8 cellular contexts compared by ENCODE assay signal in genomic region chr16:57801098-57801855, GRCh38. TPM values are rescaled to one million over a fixed set of nuclear protein-coding genes. Genes with fewer than 3 reads are reported as not detected.
DNase-seq lines count a peak whose midpoint lies in the region; ATAC-seq and TF ChIP-seq lines count a peak whose summit lies in the region.

No MANE protein-coding gene starts in this region.

- H3K9me3 Mint-ChIP-seq in naive thymus-derived CD8-positive, alpha-beta T cell: no peaks in the 10 kb centered on the region

- H3K4me1 Mint-ChIP-seq in naive thymus-derived CD8-positive, alpha-beta T cell: peaks cover 24 to 36% (median 33%) of the 10 kb centered on the region in 4 donors

- H3K9me2 ChIP-seq in MM.1S (replicated peaks; ENCODE audit: insufficient read depth, low read length): no peaks in the 10 kb centered on the region

- H3K36me3 ChIP-seq in MM.1S (replicated peaks; ENCODE audit: insufficient read depth, low read length) (no peaks in the 10 kb centered on the region), duodenal mucosa (ENCODE audit: control insufficient read depth in 1 of 2, insufficient read depth in 2 of 2, low read length in 2 of 2) (peaks cover 0 to 7% of the 10 kb centered on the region in 2 donors)

- no peaks in the 10 kb centered on the region for H4K20me1 ChIP-seq in MM.1S (ENCODE audit: insufficient read depth, low read length)

- H3K4me3 ChIP-seq in MM.1S (ENCODE audit: low read length) (no peak overlapping the region), duodenal mucosa (ENCODE audit: low read depth in 1 of 2, low read length in 2 of 2) (peak overlapping the region; percentile 50 to 68)

- POLR2A ChIA-PET in naive thymus-derived CD8-positive, alpha-beta T cell (lab: Charles Lee): interaction anchor here (1.4 kb wide), 1 partner anchor 10 kb away, joined by 3 read pairs; no protein-coding TSS in a partner anchor

- peaks cover 0 to 2% (median 2%) of the 10 kb centered on the region in 3 donors for H3K36me3 Mint-ChIP-seq in naive thymus-derived CD8-positive, alpha-beta T cell

- no peak overlapping the region for H3K27ac ChIP-seq in MM.1S (ENCODE audit: low read length)
- no peak overlapping the region for H3K27ac ChIP-seq in duodenal mucosa (ENCODE audit: low read depth, low read length)

- H3K27me3 Mint-ChIP-seq in naive thymus-derived CD8-positive, alpha-beta T cell: peaks cover 11 to 47% (median 22%) of the 10 kb centered on the region in 5 donors

- 0 out of 2 replicates have a peak overlapping the region, but pooled peaks have one; percentile 8 for H3K4me2 ChIP-seq in MM.1S (ENCODE audit: low read depth, low read length)

- no peaks in the 10 kb centered on the region for H3K27me3 ChIP-seq in MM.1S (replicated peaks; ENCODE audit: insufficient read depth, low read length)
- no peaks in the 10 kb centered on the region for H3K27me3 ChIP-seq in duodenal mucosa (ENCODE audit: control insufficient read depth in 1 of 2, insufficient read depth in 2 of 2, low read length in 2 of 2)

- H3K4me1 ChIP-seq in MM.1S (ENCODE audit: low read length): peaks cover 14% of the 10 kb centered on the region
- H3K4me1 ChIP-seq in duodenal mucosa (ENCODE audit: control insufficient read depth in 1 of 2, insufficient read depth in 2 of 2, low read length in 2 of 2): peaks cover 62 to 63% of the 10 kb centered on the region in 2 donors

- peak overlapping the region; percentile 16 to 65 (median 37) for H3K4me3 Mint-ChIP-seq in naive thymus-derived CD8-positive, alpha-beta T cell

- H3F3A ChIP-seq in MM.1S (ENCODE audit: insufficient read depth, low read length): peaks cover 6% of the 10 kb centered on the region

- peak; percentile 76 for DNase-seq in AG20443 (ENCODE audit: low spot score)
- no peak for DNase-seq in MM.1S
- DNase-seq in naive thymus-derived CD8-positive, alpha-beta T cell: no peak
- DNase-seq in iPS-NIHi11 (ENCODE audit: low spot score): no peak
- DNase-seq in effector CD8-positive, alpha-beta T cell (lab: John Stamatoyannopoulos, UW): no peak
- DNase-seq in NCI-H2171 treated with DMSO at 0.1 percent for 48 hours (lab: John Stamatoyannopoulos, UW): no peak

- no peak for ATAC-seq in naive thymus-derived CD8-positive, alpha-beta T cell
- no peak for ATAC-seq in GM21576 (IDR thresholded peaks at IDR 0.05; ENCODE audit: unreplicated experiment)

- H3K27ac Mint-ChIP-seq in naive thymus-derived CD8-positive, alpha-beta T cell: peak overlapping the region in 1 of 10 donors; percentile 36

- no peaks in the 10 kb centered on the region for H3K9me3 ChIP-seq in MM.1S (replicated peaks; ENCODE audit: insufficient read depth, low read length)
- H3K9me3 ChIP-seq in duodenal mucosa (ENCODE audit: control insufficient read depth in 1 of 2, low read length in 2 of 2): no peaks in the 10 kb centered on the region

- TF ChIP-seq CTCF in MM.1S (IDR thresholded peaks at IDR 0.05; ENCODE audit: low read length): no peak

- no peak overlapping the region for H2AFZ ChIP-seq in MM.1S (ENCODE audit: low read length)

- no peak overlapping the region for H3K9ac ChIP-seq in MM.1S (ENCODE audit: low read length)
- H3K9ac ChIP-seq in duodenal mucosa (ENCODE audit: low read depth in 1 of 2, low read length in 2 of 2): peak overlapping the region; percentile 54 to 56

- peaks cover 11% of the 10 kb centered on the region for H3K79me2 ChIP-seq in MM.1S (ENCODE audit: low read length)

RNA-seq across cellular contexts. Expression of gene KIFC3, which starts 1.0 kb away (rescaled TPM):
- under 1 TPM; 0.36 to 0.44 TPM for total RNA-seq in naive thymus-derived CD8-positive, alpha-beta T cell
- polyA plus RNA-seq in naive thymus-derived CD8-positive, alpha-beta T cell: under 1 TPM in 1 of 3 donors, not detected in 2; 0.23 TPM
